In the genomic region with DNA sequence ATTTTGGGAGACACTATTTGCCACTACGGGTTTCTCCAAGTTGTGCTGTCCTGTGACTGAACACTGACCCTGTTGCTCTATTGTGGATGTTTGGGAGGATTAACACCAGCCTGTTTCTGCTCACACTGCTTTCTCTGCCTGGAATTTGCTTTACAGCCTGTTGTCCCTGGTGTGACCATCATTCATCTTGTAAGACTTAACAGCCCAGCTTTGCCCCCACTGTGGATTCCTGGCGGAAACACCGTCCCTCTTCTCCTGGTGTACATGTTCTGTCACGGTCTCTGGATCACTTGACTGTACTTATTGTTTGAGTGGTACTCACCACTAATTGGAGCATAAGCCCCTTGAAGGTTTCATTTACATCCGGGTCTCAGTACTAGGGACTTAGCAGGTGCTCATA, we compare ENCODE assay signal across 14 cellular contexts.
"Had no signal": no experiment of that assay in that cellular context is flagged by ENCODE, and none has a peak within 500 bp of the region (broad histone marks: within the 10 kb centered on the region; RNA-seq: fewer than 3 reads in every experiment).

No MANE protein-coding gene starts in this region.

- H3K27ac Mint-ChIP-seq: activated CD4-positive, alpha-beta memory T cell treated with anti-CD3 and anti-CD28 coated beads, Interleukin-2, amount 10 ng/mL, durations not matched to agents 7 days and 5 days; activated T-cell treated with anti-CD3 and anti-CD28 coated beads, Interleukin-2, amount 50 U/mL, for 24 hours had no signal

- H3K27me3 Mint-ChIP-seq: activated CD4-positive, alpha-beta memory T cell treated with anti-CD3 and anti-CD28 coated beads, Interleukin-2, amount 10 ng/mL, durations not matched to agents 7 days and 5 days; activated naive CD4-positive, alpha-beta T cell treated with anti-CD3 and anti-CD28 coated beads, Interleukin-2, amount 10 ng/mL, durations not matched to agents 7 days and 5 days; activated T-cell treated with anti-CD3 and anti-CD28 coated beads, Interleukin-2, amount 50 U/mL, for 24 hours had no signal

- H3K4me3 Mint-ChIP-seq: activated CD4-positive, alpha-beta memory T cell treated with anti-CD3 and anti-CD28 coated beads, Interleukin-2, amount 10 ng/mL, durations not matched to agents 7 days and 5 days; activated naive CD4-positive, alpha-beta T cell treated with anti-CD3 and anti-CD28 coated beads, Interleukin-2, amount 10 ng/mL, durations not matched to agents 7 days and 5 days; activated T-cell treated with anti-CD3 and anti-CD28 coated beads, Interleukin-2, amount 50 U/mL, for 24 hours had no signal

- H3K9me3 Mint-ChIP-seq: activated CD4-positive, alpha-beta memory T cell treated with anti-CD3 and anti-CD28 coated beads, Interleukin-2, amount 10 ng/mL, durations not matched to agents 7 days and 5 days; activated naive CD4-positive, alpha-beta T cell treated with anti-CD3 and anti-CD28 coated beads, Interleukin-2, amount 10 ng/mL, durations not matched to agents 7 days and 5 days; activated T-cell treated with anti-CD3 and anti-CD28 coated beads, Interleukin-2, amount 50 U/mL, for 24 hours had no signal

- H3K36me3 ChIP-seq: vagina had no signal

- H3K27ac ChIP-seq: tibial nerve, vagina had no signal

- H3K9me3 ChIP-seq: tibial nerve, vagina had no signal

- DNase-seq: activated CD4-positive, alpha-beta memory T cell treated with anti-CD3 and anti-CD28 coated beads, Interleukin-2, amount 10 ng/mL, durations not matched to agents 7 days and 5 days; activated CD4-positive, alpha-beta T cell treated with anti-CD3 and anti-CD28 coated beads for 4 hours; activated naive CD4-positive, alpha-beta T cell treated with anti-CD3 and anti-CD28 coated beads, Interleukin-2, amount 10 ng/mL, durations not matched to agents 7 days and 5 days; activated T-cell treated with anti-CD3 and anti-CD28 coated beads, Interleukin-2, amount 50 U/mL, for 24 hours; left colon; midbrain; posterior cingulate gyrus; right cardiac atrium; small intestine; stimulated activated CD4-positive, alpha-beta T cell treated with anti-CD3 and anti-CD28 coated beads, Interleukin-4, amount 100 ng/mL, for 24 hours; stimulated activated naive CD4-positive, alpha-beta T cell; substantia nigra had no signal

- H3K27me3 ChIP-seq: tibial nerve, vagina had no signal

- ATAC-seq: left colon, right cardiac atrium had no signal

- H3K4me3 ChIP-seq: tibial nerve, vagina had no signal
